9 cellular contexts compared by ENCODE assay signal in the genomic region with DNA sequence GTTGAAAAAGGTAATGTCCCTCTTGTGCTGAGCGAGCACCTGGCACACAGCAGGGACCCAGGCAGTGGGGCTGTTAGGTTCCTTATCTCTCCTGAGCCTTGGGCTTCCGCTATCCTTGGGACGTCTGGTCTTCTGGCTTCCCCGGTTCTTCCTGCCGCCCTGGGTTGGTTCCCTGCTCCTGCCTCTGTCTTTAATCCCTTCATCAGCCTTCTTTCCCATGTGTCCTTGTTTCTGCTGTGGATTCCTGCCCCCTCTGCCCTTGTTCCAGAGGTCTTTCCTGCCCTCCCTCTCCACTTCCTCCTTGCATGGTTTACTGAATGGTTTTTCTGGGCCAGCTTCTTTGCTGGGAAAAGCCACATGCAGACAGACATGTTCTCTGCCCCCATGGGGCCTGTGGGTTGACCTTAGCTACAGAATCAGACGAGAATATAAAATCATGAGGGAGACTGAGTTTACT. TPM values are rescaled to one million over a fixed set of nuclear protein-coding genes. Genes with fewer than 3 reads are reported as not detected.
DNase-seq lines count a peak whose midpoint lies in the region; ATAC-seq, FAIRE-seq and TF ChIP-seq lines count a peak whose summit lies in the region.
"Had no signal": no experiment of that assay in that cellular context is flagged by ENCODE, and none has a peak within 500 bp of the region (broad histone marks: within the 10 kb centered on the region; RNA-seq: fewer than 3 reads in every experiment).

No MANE protein-coding gene starts in this region.

- 76% methylated on average over 6 of the region's 6 CpGs for WGBS in HepG2 (ENCODE audit: low lambda C conversion rate)

- H3K27me3 ChIP-seq in HepG2 (ENCODE audit: control insufficient read depth in 1 of 2, insufficient read depth in 2 of 2, low read length in 2 of 2) (no peaks in the 10 kb centered on the region; a peak in 1 of 5 replicates), stomach smooth muscle (ENCODE audit: control insufficient read depth in 1 of 2, insufficient read depth in 2 of 2, low read length in 2 of 2) (no peaks in the 10 kb centered on the region)

- TF ChIP-seq RAD21 in HepG2 (CRISPR knock-in tag; IDR thresholded peaks at IDR 0.05): no peak

- no peak for ATAC-seq in HepG2
- ATAC-seq in HG02884 (IDR thresholded peaks at IDR 0.05; ENCODE audit: unreplicated experiment): no peak
- ATAC-seq: psoas muscle had no signal

- intact Hi-C loops in activated naive CD4-positive, alpha-beta T cell treated with anti-CD3 and anti-CD28 coated beads for 36 hours (cut with micrococcal nuclease): no loop called here
- intact Hi-C loops in activated CD4-positive, alpha-beta memory T cell treated with anti-CD3 and anti-CD28 coated beads for 36 hours (cut with micrococcal nuclease): no loop called here
- intact Hi-C loops in HepG2 (cut with micrococcal nuclease; ENCODE audit: unreplicated experiment): no loop called here
- intact Hi-C loops in head of caudate nucleus (cut with DNase I): no loop called here

- peaks cover 18% of the 10 kb centered on the region for H3K36me3 Mint-ChIP-seq in activated naive CD4-positive, alpha-beta T cell treated with anti-CD3 and anti-CD28 coated beads for 36 hours (ENCODE audit: low read depth)
- H3K36me3 Mint-ChIP-seq in activated CD4-positive, alpha-beta memory T cell treated with anti-CD3 and anti-CD28 coated beads for 36 hours: peaks cover 30% of the 10 kb centered on the region

- peak overlapping the region; percentile 94; the same call in 1 of the 2 replicates for H3K9ac ChIP-seq in HepG2 (ENCODE audit: insufficient read depth, low read depth, low read length)
- H3K9ac ChIP-seq in stomach smooth muscle (ENCODE audit: low read length in 2 of 2): peak overlapping the region; percentile 21 to 33

- peak overlapping the region in 1 of 3 experiments; percentile 89; a peak in 3 of 6 replicates for H3K4me3 ChIP-seq in HepG2 (replicated peaks in 1 of 3; ENCODE audit: insufficient read depth in 1 of 3, low read depth in 2 of 3, low read length in 3 of 3)
- peak overlapping the region in 1 of 2 donors; percentile 8 for H3K4me3 ChIP-seq in stomach smooth muscle (ENCODE audit: low read length in 2 of 2)
- H3K4me3 ChIP-seq: psoas muscle had no signal

- no peak for DNase-seq in activated naive CD4-positive, alpha-beta T cell treated with anti-CD3 and anti-CD28 coated beads for 36 hours
- no peak for DNase-seq in activated naive CD4-positive, alpha-beta T cell (lab: John Stamatoyannopoulos, UW)
- no peak for DNase-seq in activated CD4-positive, alpha-beta memory T cell treated with anti-CD3 and anti-CD28 coated beads for 36 hours
- DNase-seq in HepG2 (ENCODE audit: low spot score) (no peak), head of caudate nucleus (no peak), pons (ENCODE audit: low spot score) (no peak)

- H3K4me2 ChIP-seq in HepG2 (ENCODE audit: low read depth, low read length): peak overlapping the region; percentile 64

- H3K79me2 ChIP-seq in HepG2 (ENCODE audit: insufficient read depth, low read length): peaks cover 64% of the 10 kb centered on the region

- in situ Hi-C loops in HepG2 (cut with HindIII; ENCODE audit: extremely low pct_ligation_motif_present, low pct_unique_long_range_greater_than_20kb): no loop called here

- TF ChIP-seq EP300 in HepG2 (IDR thresholded peaks at IDR 0.05; ENCODE audit: low read depth in 2 of 2, low read length in 2 of 2) (no peak), HepG2 (CRISPR knock-in tag; IDR thresholded peaks at IDR 0.05; ENCODE audit: borderline replicate concordance) (no peak)

- H3K9me3 Mint-ChIP-seq in activated naive CD4-positive, alpha-beta T cell treated with anti-CD3 and anti-CD28 coated beads for 36 hours: no peaks in the 10 kb centered on the region
- no peaks in the 10 kb centered on the region for H3K9me3 Mint-ChIP-seq in activated CD4-positive, alpha-beta memory T cell treated with anti-CD3 and anti-CD28 coated beads for 36 hours

- H3K4me1 ChIP-seq in HepG2 (ENCODE audit: insufficient read depth, low read length) (peaks cover 58% of the 10 kb centered on the region), stomach smooth muscle (ENCODE audit: control insufficient read depth, insufficient read depth, low read length) (peaks cover 35% of the 10 kb centered on the region)

- TF ChIP-seq POLR2A in HepG2 (IDR thresholded peaks at IDR 0.05; ENCODE audit: insufficient read depth in 1 of 2, low read depth in 2 of 2, low read length in 2 of 2): no peak

- no peak for TF ChIP-seq CTCF in HepG2 (CRISPR knock-in tag; IDR thresholded peaks at IDR 0.05)

- no peaks in the 10 kb centered on the region for H3K9me3 ChIP-seq in HepG2 (ENCODE audit: low read length)
- no peaks in the 10 kb centered on the region for H3K9me3 ChIP-seq in stomach smooth muscle (ENCODE audit: control insufficient read depth in 2 of 2, low read length in 2 of 2)
- H3K9me3 ChIP-seq: psoas muscle had no signal

- peak overlapping the region; percentile 58 for H3K27ac ChIP-seq in HepG2 (ENCODE audit: extremely low read length, insufficient read depth, low read length)
- no peak overlapping the region for H3K27ac ChIP-seq in stomach smooth muscle (ENCODE audit: low read length)

- H2AFZ ChIP-seq in HepG2 (ENCODE audit: low read length): no peak overlapping the region

- CTCF ChIA-PET in activated naive CD4-positive, alpha-beta T cell treated with anti-CD3 and anti-CD28 coated beads for 36 hours (lab: Charles Lee): no interaction called here
- CTCF ChIA-PET in activated CD4-positive, alpha-beta memory T cell treated with anti-CD3 and anti-CD28 coated beads for 36 hours (lab: Charles Lee): no interaction called here
- CTCF ChIA-PET in HepG2 (lab: Yijun Ruan, JAX; ENCODE audit: low intra/inter-chr PET ratio, low total read pairs): no interaction called here

- POLR2A ChIA-PET in activated CD4-positive, alpha-beta memory T cell treated with anti-CD3 and anti-CD28 coated beads for 36 hours (lab: Charles Lee): no interaction called here
- POLR2A ChIA-PET in HepG2 (lab: Yijun Ruan, JAX): no interaction called here

- peak overlapping the region; percentile 11 for H3K27ac Mint-ChIP-seq in activated naive CD4-positive, alpha-beta T cell treated with anti-CD3 and anti-CD28 coated beads for 36 hours
- H3K27ac Mint-ChIP-seq in activated CD4-positive, alpha-beta memory T cell treated with anti-CD3 and anti-CD28 coated beads for 36 hours: peak overlapping the region; percentile 39

- peaks cover 5% of the 10 kb centered on the region; the same call in 1 of the 2 replicates for H4K20me1 ChIP-seq in HepG2 (ENCODE audit: insufficient read depth, low read length)

- H3K27me3 Mint-ChIP-seq in activated naive CD4-positive, alpha-beta T cell treated with anti-CD3 and anti-CD28 coated beads for 36 hours (ENCODE audit: low read depth): no peaks in the 10 kb centered on the region
- no peaks in the 10 kb centered on the region for H3K27me3 Mint-ChIP-seq in activated CD4-positive, alpha-beta memory T cell treated with anti-CD3 and anti-CD28 coated beads for 36 hours

- H3K4me1 Mint-ChIP-seq in activated naive CD4-positive, alpha-beta T cell treated with anti-CD3 and anti-CD28 coated beads for 36 hours (ENCODE audit: low read depth): peaks cover 60% of the 10 kb centered on the region
- peaks cover 46% of the 10 kb centered on the region for H3K4me1 Mint-ChIP-seq in activated CD4-positive, alpha-beta memory T cell treated with anti-CD3 and anti-CD28 coated beads for 36 hours (ENCODE audit: low read depth)

- FAIRE-seq in HepG2 (lab: Jason Lieb, UNC): no peak

- no TSS peak for BruUV-seq in HepG2 (replicated peaks; lab: Mats Ljungman, UMichigan)

- peaks cover 24 to 57% of the 10 kb centered on the region in 2 experiments; a peak in 4 of 5 replicates for H3K36me3 ChIP-seq in HepG2 (replicated peaks in 1 of 2; ENCODE audit: control insufficient read depth in 1 of 2, insufficient read depth in 2 of 2, low read length in 2 of 2)
- H3K36me3 ChIP-seq in stomach smooth muscle (ENCODE audit: control insufficient read depth in 2 of 2, insufficient read depth in 2 of 2, low read length in 2 of 2): peaks cover 28 to 32% of the 10 kb centered on the region in 2 donors

- H3K4me3 Mint-ChIP-seq in activated naive CD4-positive, alpha-beta T cell treated with anti-CD3 and anti-CD28 coated beads for 36 hours: no peak overlapping the region
- no peak overlapping the region for H3K4me3 Mint-ChIP-seq in activated CD4-positive, alpha-beta memory T cell treated with anti-CD3 and anti-CD28 coated beads for 36 hours

RNA-seq across cellular contexts. Expression of gene EPN1, which starts 2.6 kb away (rescaled TPM):
- total RNA-seq in activated naive CD4-positive, alpha-beta T cell treated with anti-CD3 and anti-CD28 coated beads for 36 hours: 10 to 100 TPM; 23.4 TPM
- 10 to 100 TPM; 36.0 to 36.1 TPM for total RNA-seq in activated CD4-positive, alpha-beta memory T cell treated with anti-CD3 and anti-CD28 coated beads for 36 hours
- 28.9 and 32.6 TPM in 2 replicates for total RNA-seq in HepG2 (2016; rRNA removed; fragmentation: Illumina TruSeq; extraction: Trizol)
- 52.8 and 53.7 TPM in 2 replicates for total RNA-seq in HepG2 (2016; cell fraction: cytosol; rRNA removed; fragmentation: Illumina TruSeq; extraction: Trizol; ENCODE audit: low read depth)
- 25.9 and 29.9 TPM in 2 replicates for total RNA-seq in HepG2 (2016; cell fraction: insoluble cytoplasmic fraction; rRNA removed; fragmentation: Illumina TruSeq; extraction: Trizol)
- total RNA-seq in HepG2 (2016; cell fraction: membrane; rRNA removed; fragmentation: Illumina TruSeq; extraction: Trizol): 128 and 129 TPM in 2 replicates
- 16.4 and 20.8 TPM in 2 replicates for total RNA-seq in HepG2 (2016; cell fraction: nucleus; rRNA removed; fragmentation: Illumina TruSeq; extraction: Trizol)
- polyA plus RNA-seq in HepG2 (2011; rRNA removed): 31.7 and 43.7 TPM in 2 replicates
- polyA plus RNA-seq in HepG2 (2011; cell fraction: cytosol; rRNA removed): 46.0 and 71.9 TPM in 2 replicates
- 59.6 and 61.3 TPM in 2 replicates for polyA plus RNA-seq in HepG2 (2011; cell fraction: nucleus; rRNA removed)
- polyA plus RNA-seq in HepG2 (2012): 69.9 and 79.8 TPM in 2 replicates
- 193 and 205 TPM in 2 replicates for polyA plus RNA-seq in HepG2 (2016; cell fraction: cytosol; fragmentation: Illumina TruSeq; extraction: Trizol; ENCODE audit: low read depth)
- polyA plus RNA-seq in HepG2 (2016; cell fraction: insoluble cytoplasmic fraction; fragmentation: Illumina TruSeq; extraction: Trizol; ENCODE audit: low read depth): 64.3 and 84.2 TPM in 2 replicates
- 245 and 288 TPM in 2 replicates for polyA plus RNA-seq in HepG2 (2016; cell fraction: membrane; fragmentation: Illumina TruSeq; extraction: Trizol; ENCODE audit: low read depth)
- 57.0 and 57.7 TPM in 2 replicates for polyA plus RNA-seq in HepG2 (2016; cell fraction: nucleus; fragmentation: Illumina TruSeq; extraction: Trizol; ENCODE audit: insufficient read depth, low read depth)
- 37.6 and 70.9 TPM in 2 replicates for polyA minus RNA-seq in HepG2 (2011; rRNA and poly(A)+ RNA removed; ENCODE audit: low replicate concordance)
- 66.7 and 69.6 TPM in 2 replicates for polyA minus RNA-seq in HepG2 (2011; cell fraction: cytosol; rRNA and poly(A)+ RNA removed)
- polyA minus RNA-seq in HepG2 (2011; cell fraction: nucleus; rRNA and poly(A)+ RNA removed): 14.3 and 14.4 TPM in 2 replicates

RNA-seq across cellular contexts. Expression of gene U2AF2, which starts 22.8 kb away (rescaled TPM):
- 100 to 1,000 TPM; 285 to 293 TPM for total RNA-seq in activated naive CD4-positive, alpha-beta T cell treated with anti-CD3 and anti-CD28 coated beads for 36 hours
- total RNA-seq in activated CD4-positive, alpha-beta memory T cell treated with anti-CD3 and anti-CD28 coated beads for 36 hours: 100 to 1,000 TPM; 249 to 251 TPM
- 124 and 127 TPM in 2 replicates for total RNA-seq in HepG2 (2016; rRNA removed; fragmentation: Illumina TruSeq; extraction: Trizol)
- 22.0 and 23.9 TPM in 2 replicates for total RNA-seq in HepG2 (2016; cell fraction: cytosol; rRNA removed; fragmentation: Illumina TruSeq; extraction: Trizol; ENCODE audit: low read depth)
- 117 and 129 TPM in 2 replicates for total RNA-seq in HepG2 (2016; cell fraction: insoluble cytoplasmic fraction; rRNA removed; fragmentation: Illumina TruSeq; extraction: Trizol)
- 34.1 and 39.9 TPM in 2 replicates for total RNA-seq in HepG2 (2016; cell fraction: membrane; rRNA removed; fragmentation: Illumina TruSeq; extraction: Trizol)
- 67.4 and 78.0 TPM in 2 replicates for total RNA-seq in HepG2 (2016; cell fraction: nucleus; rRNA removed; fragmentation: Illumina TruSeq; extraction: Trizol)
- 84.3 and 116 TPM in 2 replicates for polyA plus RNA-seq in HepG2 (2011; rRNA removed)
- polyA plus RNA-seq in HepG2 (2011; cell fraction: cytosol; rRNA removed): 64.9 and 87.3 TPM in 2 replicates
- 388 and 484 TPM in 2 replicates for polyA plus RNA-seq in HepG2 (2011; cell fraction: nucleus; rRNA removed)
- polyA plus RNA-seq in HepG2 (2012): 86.8 and 111 TPM in 2 replicates
- polyA plus RNA-seq in HepG2 (2016; cell fraction: cytosol; fragmentation: Illumina TruSeq; extraction: Trizol; ENCODE audit: low read depth): 10.3 TPM in 2 replicates
- 146 and 162 TPM in 2 replicates for polyA plus RNA-seq in HepG2 (2016; cell fraction: insoluble cytoplasmic fraction; fragmentation: Illumina TruSeq; extraction: Trizol; ENCODE audit: low read depth)
- polyA plus RNA-seq in HepG2 (2016; cell fraction: membrane; fragmentation: Illumina TruSeq; extraction: Trizol; ENCODE audit: low read depth): 21.2 and 21.5 TPM in 2 replicates
- 178 and 182 TPM in 2 replicates for polyA plus RNA-seq in HepG2 (2016; cell fraction: nucleus; fragmentation: Illumina TruSeq; extraction: Trizol; ENCODE audit: insufficient read depth, low read depth)
- 124 and 144 TPM in 2 replicates for polyA minus RNA-seq in HepG2 (2011; rRNA and poly(A)+ RNA removed; ENCODE audit: low replicate concordance)
- polyA minus RNA-seq in HepG2 (2011; cell fraction: cytosol; rRNA and poly(A)+ RNA removed): 41.7 and 55.9 TPM in 2 replicates
- polyA minus RNA-seq in HepG2 (2011; cell fraction: nucleus; rRNA and poly(A)+ RNA removed): 60.4 and 76.0 TPM in 2 replicates

RNA-seq across cellular contexts. Expression of gene CCDC106, which starts 29.6 kb away (rescaled TPM):
- 1 to 10 TPM; 4.2 to 4.4 TPM for total RNA-seq in activated naive CD4-positive, alpha-beta T cell treated with anti-CD3 and anti-CD28 coated beads for 36 hours
- 1 to 10 TPM; 3.6 to 4.0 TPM for total RNA-seq in activated CD4-positive, alpha-beta memory T cell treated with anti-CD3 and anti-CD28 coated beads for 36 hours
- total RNA-seq in HepG2 (2016; rRNA removed; fragmentation: Illumina TruSeq; extraction: Trizol): 7.0 and 8.8 TPM in 2 replicates
- total RNA-seq in HepG2 (2016; cell fraction: cytosol; rRNA removed; fragmentation: Illumina TruSeq; extraction: Trizol; ENCODE audit: low read depth): 10.8 and 12.3 TPM in 2 replicates
- 4.5 and 9.6 TPM in 2 replicates for total RNA-seq in HepG2 (2016; cell fraction: insoluble cytoplasmic fraction; rRNA removed; fragmentation: Illumina TruSeq; extraction: Trizol)
- total RNA-seq in HepG2 (2016; cell fraction: membrane; rRNA removed; fragmentation: Illumina TruSeq; extraction: Trizol): 15.2 and 19.5 TPM in 2 replicates
- total RNA-seq in HepG2 (2016; cell fraction: nucleus; rRNA removed; fragmentation: Illumina TruSeq; extraction: Trizol): 4.3 and 4.4 TPM in 2 replicates
- 4.7 and 6.2 TPM in 2 replicates for polyA plus RNA-seq in HepG2 (2011; rRNA removed)
- polyA plus RNA-seq in HepG2 (2011; cell fraction: cytosol; rRNA removed): 3.2 and 6.1 TPM in 2 replicates
- 12.9 and 13.3 TPM in 2 replicates for polyA plus RNA-seq in HepG2 (2011; cell fraction: nucleus; rRNA removed)
- 4.6 and 4.9 TPM in 2 replicates for polyA plus RNA-seq in HepG2 (2012)
- 17.8 and 22.3 TPM in 2 replicates for polyA plus RNA-seq in HepG2 (2016; cell fraction: cytosol; fragmentation: Illumina TruSeq; extraction: Trizol; ENCODE audit: low read depth)
- polyA plus RNA-seq in HepG2 (2016; cell fraction: insoluble cytoplasmic fraction; fragmentation: Illumina TruSeq; extraction: Trizol; ENCODE audit: low read depth): 10.6 and 16.4 TPM in 2 replicates
- 23.8 and 25.2 TPM in 2 replicates for polyA plus RNA-seq in HepG2 (2016; cell fraction: membrane; fragmentation: Illumina TruSeq; extraction: Trizol; ENCODE audit: low read depth)
- polyA plus RNA-seq in HepG2 (2016; cell fraction: nucleus; fragmentation: Illumina TruSeq; extraction: Trizol; ENCODE audit: insufficient read depth, low read depth): 20.2 and 22.7 TPM in 2 replicates
- polyA minus RNA-seq in HepG2 (2011; rRNA and poly(A)+ RNA removed; ENCODE audit: low replicate concordance): 4.4 and 6.2 TPM in 2 replicates
- 1.8 and 3.4 TPM in 2 replicates for polyA minus RNA-seq in HepG2 (2011; cell fraction: cytosol; rRNA and poly(A)+ RNA removed)
- polyA minus RNA-seq in HepG2 (2011; cell fraction: nucleus; rRNA and poly(A)+ RNA removed): 2.2 and 3.9 TPM in 2 replicates

RNA-seq across cellular contexts. Expression of gene ZNF581, which starts 34.2 kb away (rescaled TPM):
- 10 to 100 TPM; 18.0 to 20.7 TPM for total RNA-seq in activated naive CD4-positive, alpha-beta T cell treated with anti-CD3 and anti-CD28 coated beads for 36 hours
- 10 to 100 TPM; 19.2 to 20.1 TPM for total RNA-seq in activated CD4-positive, alpha-beta memory T cell treated with anti-CD3 and anti-CD28 coated beads for 36 hours
- total RNA-seq in HepG2 (2016; rRNA removed; fragmentation: Illumina TruSeq; extraction: Trizol): 18.4 and 19.6 TPM in 2 replicates
- total RNA-seq in HepG2 (2016; cell fraction: cytosol; rRNA removed; fragmentation: Illumina TruSeq; extraction: Trizol; ENCODE audit: low read depth): 34.0 and 35.7 TPM in 2 replicates
- 17.7 and 20.9 TPM in 2 replicates for total RNA-seq in HepG2 (2016; cell fraction: insoluble cytoplasmic fraction; rRNA removed; fragmentation: Illumina TruSeq; extraction: Trizol)
- 38.4 and 42.1 TPM in 2 replicates for total RNA-seq in HepG2 (2016; cell fraction: membrane; rRNA removed; fragmentation: Illumina TruSeq; extraction: Trizol)
- 10.8 and 12.4 TPM in 2 replicates for total RNA-seq in HepG2 (2016; cell fraction: nucleus; rRNA removed; fragmentation: Illumina TruSeq; extraction: Trizol)
- 49.5 and 52.6 TPM in 2 replicates for polyA plus RNA-seq in HepG2 (2011; rRNA removed)
- 38.8 and 63.7 TPM in 2 replicates for polyA plus RNA-seq in HepG2 (2011; cell fraction: cytosol; rRNA removed)
- polyA plus RNA-seq in HepG2 (2011; cell fraction: nucleus; rRNA removed): 31.7 and 33.0 TPM in 2 replicates
- polyA plus RNA-seq in HepG2 (2012): 36.3 and 55.4 TPM in 2 replicates
- polyA plus RNA-seq in HepG2 (2016; cell fraction: cytosol; fragmentation: Illumina TruSeq; extraction: Trizol; ENCODE audit: low read depth): 26.5 and 29.6 TPM in 2 replicates
- 17.0 and 19.4 TPM in 2 replicates for polyA plus RNA-seq in HepG2 (2016; cell fraction: insoluble cytoplasmic fraction; fragmentation: Illumina TruSeq; extraction: Trizol; ENCODE audit: low read depth)
- 31.3 and 37.7 TPM in 2 replicates for polyA plus RNA-seq in HepG2 (2016; cell fraction: membrane; fragmentation: Illumina TruSeq; extraction: Trizol; ENCODE audit: low read depth)
- polyA plus RNA-seq in HepG2 (2016; cell fraction: nucleus; fragmentation: Illumina TruSeq; extraction: Trizol; ENCODE audit: insufficient read depth, low read depth): 21.8 and 23.7 TPM in 2 replicates
- polyA minus RNA-seq in HepG2 (2011; rRNA and poly(A)+ RNA removed; ENCODE audit: low replicate concordance): 18.8 and 71.6 TPM in 2 replicates
- 32.7 and 49.8 TPM in 2 replicates for polyA minus RNA-seq in HepG2 (2011; cell fraction: cytosol; rRNA and poly(A)+ RNA removed)
- 8.4 and 9.6 TPM in 2 replicates for polyA minus RNA-seq in HepG2 (2011; cell fraction: nucleus; rRNA and poly(A)+ RNA removed)

RNA-seq across cellular contexts. Expression of gene ZNF580, which starts 36.8 kb away (rescaled TPM):
- total RNA-seq in activated naive CD4-positive, alpha-beta T cell treated with anti-CD3 and anti-CD28 coated beads for 36 hours: 10 to 100 TPM; 18.1 to 18.7 TPM
- total RNA-seq in activated CD4-positive, alpha-beta memory T cell treated with anti-CD3 and anti-CD28 coated beads for 36 hours: 10 to 100 TPM; 23.4 to 23.5 TPM
- 3.0 and 4.4 TPM in 2 replicates for total RNA-seq in HepG2 (2016; rRNA removed; fragmentation: Illumina TruSeq; extraction: Trizol)
- total RNA-seq in HepG2 (2016; cell fraction: cytosol; rRNA removed; fragmentation: Illumina TruSeq; extraction: Trizol; ENCODE audit: low read depth): 4.9 and 7.2 TPM in 2 replicates
- 1.4 and 3.8 TPM in 2 replicates for total RNA-seq in HepG2 (2016; cell fraction: insoluble cytoplasmic fraction; rRNA removed; fragmentation: Illumina TruSeq; extraction: Trizol)
- total RNA-seq in HepG2 (2016; cell fraction: membrane; rRNA removed; fragmentation: Illumina TruSeq; extraction: Trizol): 6.2 and 8.6 TPM in 2 replicates
- total RNA-seq in HepG2 (2016; cell fraction: nucleus; rRNA removed; fragmentation: Illumina TruSeq; extraction: Trizol): 3.4 and 4.3 TPM in 2 replicates
- 6.0 and 7.0 TPM in 2 replicates for polyA plus RNA-seq in HepG2 (2011; rRNA removed)
- polyA plus RNA-seq in HepG2 (2011; cell fraction: cytosol; rRNA removed): 4.7 and 7.3 TPM in 2 replicates
- 27.6 and 35.1 TPM in 2 replicates for polyA plus RNA-seq in HepG2 (2011; cell fraction: nucleus; rRNA removed)
- polyA plus RNA-seq in HepG2 (2012): 18.9 and 26.2 TPM in 2 replicates
- polyA plus RNA-seq in HepG2 (2016; cell fraction: cytosol; fragmentation: Illumina TruSeq; extraction: Trizol; ENCODE audit: low read depth): 32.0 and 36.6 TPM in 2 replicates
- 11.3 and 16.8 TPM in 2 replicates for polyA plus RNA-seq in HepG2 (2016; cell fraction: insoluble cytoplasmic fraction; fragmentation: Illumina TruSeq; extraction: Trizol; ENCODE audit: low read depth)
- polyA plus RNA-seq in HepG2 (2016; cell fraction: membrane; fragmentation: Illumina TruSeq; extraction: Trizol; ENCODE audit: low read depth): 30.4 and 35.3 TPM in 2 replicates
- 20.0 and 25.7 TPM in 2 replicates for polyA plus RNA-seq in HepG2 (2016; cell fraction: nucleus; fragmentation: Illumina TruSeq; extraction: Trizol; ENCODE audit: insufficient read depth, low read depth)
- 7.9 and 9.8 TPM in 2 replicates for polyA minus RNA-seq in HepG2 (2011; rRNA and poly(A)+ RNA removed; ENCODE audit: low replicate concordance)
- polyA minus RNA-seq in HepG2 (2011; cell fraction: cytosol; rRNA and poly(A)+ RNA removed): 8.1 and 9.1 TPM in 2 replicates
- polyA minus RNA-seq in HepG2 (2011; cell fraction: nucleus; rRNA and poly(A)+ RNA removed): 7.1 and 8.8 TPM in 2 replicates
